ENCODE assay signal across 8 cellular contexts in the genomic region with DNA sequence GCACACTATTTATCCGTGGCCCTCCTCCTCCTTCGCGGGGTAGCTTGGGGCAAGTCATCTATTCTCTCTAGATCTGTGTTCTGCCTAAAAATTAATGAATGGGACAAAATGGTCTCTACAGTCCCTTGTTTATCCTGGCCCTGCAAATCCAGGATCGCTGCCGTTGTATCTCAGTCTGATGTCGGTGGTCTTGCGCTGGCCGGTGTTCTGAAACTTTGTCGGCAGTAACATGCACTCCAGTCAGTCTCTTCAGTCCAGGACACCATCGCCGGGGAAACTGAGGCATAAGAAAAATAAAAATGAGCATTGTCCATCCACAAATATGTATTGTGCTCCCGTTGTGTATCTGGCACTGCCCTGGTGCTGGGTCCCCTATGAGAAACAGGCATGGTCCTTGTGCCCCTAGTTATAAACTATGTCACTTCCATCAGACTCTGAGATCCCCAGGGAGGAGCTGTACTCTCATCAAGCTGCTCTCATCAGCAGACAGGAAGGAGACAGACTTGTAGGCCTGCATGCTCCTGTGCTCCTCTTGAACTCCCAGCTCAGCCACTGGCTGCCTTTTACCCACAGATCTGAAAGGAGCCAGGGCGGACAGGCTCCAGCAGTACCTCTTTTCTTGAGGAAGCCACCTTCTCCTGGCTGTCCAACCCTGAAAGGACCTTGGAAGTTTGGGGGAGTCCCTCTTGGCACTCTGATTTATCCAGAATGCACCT. TPM values are rescaled to one million over a fixed set of nuclear protein-coding genes. Genes with fewer than 3 reads are reported as not detected.
DNase-seq lines count a peak whose midpoint lies in the region; ATAC-seq lines count a peak whose summit lies in the region.

No MANE protein-coding gene starts in this region.

- H3K4me3 Mint-ChIP-seq in T-helper 2 cell treated with Interferon-gamma antibody and Interleukin-4, amounts not matched to agents 5 μg/mL and 100 μg/mL, for 36 hours: peak overlapping the region; percentile 96
- H3K4me3 Mint-ChIP-seq in activated naive CD4-positive, alpha-beta T cell treated with anti-CD3 and anti-CD28 coated beads, Interleukin-2, amount 50 U/mL, for 24 hours: peak overlapping the region; percentile 92
- H3K4me3 Mint-ChIP-seq in immature natural killer cell: peak overlapping the region; percentile 87 to 97 (median 89)
- peak overlapping the region; percentile 91 to 96 for H3K4me3 Mint-ChIP-seq in stimulated activated naive B cell treated with anti-CD40 and anti-IgM and Interleukin-4, amounts not matched to agents 10 μg/mL and 1 μg/mL and 100 μg/mL, for 72 hours

- no peaks in the 10 kb centered on the region for H3K9me3 Mint-ChIP-seq in T-helper 2 cell treated with Interferon-gamma antibody and Interleukin-4, amounts not matched to agents 5 μg/mL and 100 μg/mL, for 36 hours
- H3K9me3 Mint-ChIP-seq in activated naive CD4-positive, alpha-beta T cell treated with anti-CD3 and anti-CD28 coated beads, Interleukin-2, amount 50 U/mL, for 24 hours: no peaks in the 10 kb centered on the region
- H3K9me3 Mint-ChIP-seq in immature natural killer cell: no peaks in the 10 kb centered on the region
- peaks cover 4 to 5% of the 10 kb centered on the region in 2 donors for H3K9me3 Mint-ChIP-seq in stimulated activated naive B cell treated with anti-CD40 and anti-IgM and Interleukin-4, amounts not matched to agents 10 μg/mL and 1 μg/mL and 100 μg/mL, for 72 hours

- no peak for DNase-seq in T-helper 2 cell treated with Interferon-gamma antibody and Interleukin-4, amounts not matched to agents 5 μg/mL and 100 μg/mL, for 36 hours (ENCODE audit: low spot score)
- DNase-seq in T-helper 2 cell: no peak
- DNase-seq in immature natural killer cell: no peak
- DNase-seq in stimulated activated naive B cell treated with anti-CD40 and anti-IgM and Interleukin-4, amounts not matched to agents 10 μg/mL and 1 μg/mL and 100 μg/mL, for 72 hours: no peak

- ATAC-seq in stimulated activated naive B cell treated with anti-CD40 and anti-IgM and Interleukin-4, amounts not matched to agents 10 μg/mL and 1 μg/mL and 100 μg/mL, for 72 hours (replicated peaks): peak in 1 of 2 donors; percentile 7
- ATAC-seq in GM21367 (IDR thresholded peaks at IDR 0.05; ENCODE audit: unreplicated experiment) (no peak), GM21723 (IDR thresholded peaks at IDR 0.05; ENCODE audit: unreplicated experiment) (no peak), HG02759 (IDR thresholded peaks at IDR 0.05; ENCODE audit: unreplicated experiment) (no peak)

- peaks cover 26% of the 10 kb centered on the region for H3K4me1 Mint-ChIP-seq in T-helper 2 cell treated with Interferon-gamma antibody and Interleukin-4, amounts not matched to agents 5 μg/mL and 100 μg/mL, for 36 hours (ENCODE audit: low read depth)
- peaks cover 33% of the 10 kb centered on the region for H3K4me1 Mint-ChIP-seq in activated naive CD4-positive, alpha-beta T cell treated with anti-CD3 and anti-CD28 coated beads, Interleukin-2, amount 50 U/mL, for 24 hours
- H3K4me1 Mint-ChIP-seq in immature natural killer cell: peaks cover 25 to 27% of the 10 kb centered on the region in 2 donors
- H3K4me1 Mint-ChIP-seq in stimulated activated naive B cell treated with anti-CD40 and anti-IgM and Interleukin-4, amounts not matched to agents 10 μg/mL and 1 μg/mL and 100 μg/mL, for 72 hours: peaks cover 37 to 51% of the 10 kb centered on the region in 2 donors

- H3K27me3 Mint-ChIP-seq in T-helper 2 cell treated with Interferon-gamma antibody and Interleukin-4, amounts not matched to agents 5 μg/mL and 100 μg/mL, for 36 hours (ENCODE audit: low read depth): peaks cover 46% of the 10 kb centered on the region
- H3K27me3 Mint-ChIP-seq in activated naive CD4-positive, alpha-beta T cell treated with anti-CD3 and anti-CD28 coated beads, Interleukin-2, amount 50 U/mL, for 24 hours: peaks cover 17% of the 10 kb centered on the region
- H3K27me3 Mint-ChIP-seq in immature natural killer cell (ENCODE audit: low read depth in 3 of 3): peaks cover 7 to 24% (median 18%) of the 10 kb centered on the region in 3 donors
- H3K27me3 Mint-ChIP-seq in stimulated activated naive B cell treated with anti-CD40 and anti-IgM and Interleukin-4, amounts not matched to agents 10 μg/mL and 1 μg/mL and 100 μg/mL, for 72 hours: peaks cover 31 to 38% of the 10 kb centered on the region in 2 donors

- H3K27ac Mint-ChIP-seq in T-helper 2 cell treated with Interferon-gamma antibody and Interleukin-4, amounts not matched to agents 5 μg/mL and 100 μg/mL, for 36 hours: no peak overlapping the region
- H3K27ac Mint-ChIP-seq in activated naive CD4-positive, alpha-beta T cell treated with anti-CD3 and anti-CD28 coated beads, Interleukin-2, amount 50 U/mL, for 24 hours: no peak overlapping the region
- H3K27ac Mint-ChIP-seq in immature natural killer cell: peak overlapping the region in 1 of 6 donors; percentile 1
- peak overlapping the region; percentile 95 for H3K27ac Mint-ChIP-seq in stimulated activated naive B cell treated with anti-CD40 and anti-IgM and Interleukin-4, amounts not matched to agents 10 μg/mL and 1 μg/mL and 100 μg/mL, for 72 hours

- H3K36me3 Mint-ChIP-seq in T-helper 2 cell treated with Interferon-gamma antibody and Interleukin-4, amounts not matched to agents 5 μg/mL and 100 μg/mL, for 36 hours (ENCODE audit: low read depth): peaks cover 5% of the 10 kb centered on the region
- no peaks in the 10 kb centered on the region for H3K36me3 Mint-ChIP-seq in activated naive CD4-positive, alpha-beta T cell treated with anti-CD3 and anti-CD28 coated beads, Interleukin-2, amount 50 U/mL, for 24 hours
- H3K36me3 Mint-ChIP-seq in immature natural killer cell: peaks cover 0 to 7% (median 3%) of the 10 kb centered on the region in 3 donors
- H3K36me3 Mint-ChIP-seq in stimulated activated naive B cell treated with anti-CD40 and anti-IgM and Interleukin-4, amounts not matched to agents 10 μg/mL and 1 μg/mL and 100 μg/mL, for 72 hours: peaks cover 11 to 14% of the 10 kb centered on the region in 2 donors

RNA-seq across cellular contexts. Expression of gene CA4, which starts 13.7 kb away (rescaled TPM):
- not detected for polyA plus RNA-seq in immature natural killer cell

RNA-seq across cellular contexts. Expression of gene HEATR6, which starts 57.4 kb away (rescaled TPM):
- polyA plus RNA-seq in immature natural killer cell: 10 to 100 TPM in 1 of 3 donors, 1 to 10 TPM in 2; 4.3 to 12.0 (median 9.7) TPM
